12 cellular contexts compared by ENCODE assay signal in genomic region chr20:50333856-50334255, GRCh38.
DNase-seq lines count a peak whose midpoint lies in the region; ATAC-seq and TF ChIP-seq lines count a peak whose summit lies in the region.
"Had no signal": no experiment of that assay in that cellular context is flagged by ENCODE, and none has a peak within 500 bp of the region (broad histone marks: within the 10 kb centered on the region; RNA-seq: fewer than 3 reads in every experiment).

No MANE protein-coding gene starts in this region.

- POLR2A ChIA-PET in GM10248 (lab: Yijun Ruan, JAX), result no interaction called here

- no peak overlapping the region for H2AK5ac ChIP-seq in mesenchymal stem cell (ENCODE audit: low read length, severe bottlenecking)

- no peak overlapping the region for H3K4ac ChIP-seq in mesenchymal stem cell (ENCODE audit: low read depth in 1 of 2, low read length in 2 of 2)

- H4K91ac ChIP-seq in mesenchymal stem cell (ENCODE audit: low read length), result no peak overlapping the region

- H2AFZ ChIP-seq in ACC112 (ENCODE audit: low read length, unreplicated experiment), result peak overlapping the region; percentile 39
- H2AFZ ChIP-seq in mesenchymal stem cell (ENCODE audit: low read depth, low read length), result no peak overlapping the region

- H3K27ac ChIP-seq in ACC112 (ENCODE audit: low read depth, low read length) (peak overlapping the region; percentile 72), mesenchymal stem cell (ENCODE audit: low read length, poor library complexity, severe bottlenecking) (no peak overlapping the region)

- H3K4me3 ChIP-seq in ACC112 (ENCODE audit: low read depth, low read length) (no peak overlapping the region), MG63 (no peak overlapping the region), cardiac fibroblast (replicated peaks in 1 of 2; ENCODE audit: low read depth in 2 of 2, low read length in 2 of 2) (no peak overlapping the region), mesenchymal stem cell (ENCODE audit: insufficient read depth in 1 of 2, low read depth in 1 of 2, low read length in 2 of 2) (peak overlapping the region in 1 of 2 experiments; percentile 7)
- H3K4me3 ChIP-seq: transverse colon had no signal

- no peak overlapping the region for H2BK15ac ChIP-seq in mesenchymal stem cell (ENCODE audit: low read depth, poor library complexity, severe bottlenecking)

- H3K4me1 ChIP-seq in ACC112 (ENCODE audit: control insufficient read depth, insufficient read depth, low read length, unreplicated experiment), result peaks cover 38% of the 10 kb centered on the region
- H3K4me1 ChIP-seq in mesenchymal stem cell (ENCODE audit: control insufficient read depth, insufficient read depth, low read depth, low read length), result peaks cover 8% of the 10 kb centered on the region

- DNase-seq in MG63 (peak; percentile 91), cardiac fibroblast (ENCODE audit: low read depth in 2 of 2) (peak; percentile 72 to 81), mesenchymal stem cell (peak; percentile 63), GM10248 (ENCODE audit: extremely low spot score) (no peak)
- DNase-seq: activated naive CD8-positive, alpha-beta T cell treated with anti-CD3 and anti-CD28 coated beads, Interleukin-2, amount 10 ng/mL, durations not matched to agents 7 days and 5 days; EL; endodermal cell; transverse colon had no signal

- TF ChIP-seq CTCF in cardiac fibroblast (IDR thresholded peaks at IDR 0.05; ENCODE audit: low read depth, low read length), result no peak
- TF ChIP-seq CTCF in GM10248 (IDR thresholded peaks at IDR 0.05; ENCODE audit: control extremely low read depth, extremely low read depth, low read depth, missing control alignments), result no peak

- H3K4me2 ChIP-seq in mesenchymal stem cell (ENCODE audit: low read length, poor library complexity, severe bottlenecking), result no peak overlapping the region

- H3K9ac ChIP-seq in mesenchymal stem cell (ENCODE audit: low read length), result peak overlapping the region; percentile 71

- CTCF ChIA-PET in GM10248 (lab: Yijun Ruan, JAX), result interaction anchor here (0.9 to 1.1 kb wide), 2 partner anchors 10 to 18 kb away, joined by 3 to 4 read pairs; no protein-coding TSS in a partner anchor

- H3K27me3 ChIP-seq in ACC112 (ENCODE audit: insufficient read depth, low read length) (no peaks in the 10 kb centered on the region), MG63 (no peaks in the 10 kb centered on the region), mesenchymal stem cell (ENCODE audit: control insufficient read depth in 1 of 2, insufficient read depth in 1 of 2, low read length in 2 of 2) (no peaks in the 10 kb centered on the region)
- H3K27me3 ChIP-seq: transverse colon had no signal

- no peaks in the 10 kb centered on the region for H3K9me3 ChIP-seq in MG63
- H3K9me3 ChIP-seq in mesenchymal stem cell (ENCODE audit: control insufficient read depth, low read length), result no peaks in the 10 kb centered on the region
- H3K9me3 ChIP-seq: transverse colon had no signal

- no peak overlapping the region for H3K18ac ChIP-seq in mesenchymal stem cell (ENCODE audit: low read depth in 1 of 2, low read length in 2 of 2)

- ATAC-seq in HG03442 (IDR thresholded peaks at IDR 0.05; ENCODE audit: unreplicated experiment), result no peak
- no peak for ATAC-seq in HG02852 (IDR thresholded peaks at IDR 0.05; ENCODE audit: unreplicated experiment)
- ATAC-seq in GM18907 (IDR thresholded peaks at IDR 0.05; ENCODE audit: unreplicated experiment), result no peak

- H3K36me3 ChIP-seq in ACC112 (ENCODE audit: insufficient read depth, low read length) (no peaks in the 10 kb centered on the region), MG63 (no peaks in the 10 kb centered on the region), mesenchymal stem cell (ENCODE audit: control insufficient read depth in 1 of 2, insufficient read depth in 2 of 2, low read depth in 1 of 2, low read length in 2 of 2) (no peaks in the 10 kb centered on the region)
- H3K36me3 ChIP-seq: transverse colon had no signal

- H2BK5ac ChIP-seq in mesenchymal stem cell (ENCODE audit: low read depth, low read length, poor library complexity, severe bottlenecking), result no peak overlapping the region

- H3K14ac ChIP-seq in mesenchymal stem cell (ENCODE audit: low read length in 2 of 2), result no peak overlapping the region

- no peak overlapping the region for H3K23ac ChIP-seq in mesenchymal stem cell (ENCODE audit: low read length in 2 of 2)

- H3K79me1 ChIP-seq in mesenchymal stem cell (replicated peaks; ENCODE audit: low read length, poor library complexity, severe bottlenecking), result no peaks in the 10 kb centered on the region

- no peaks in the 10 kb centered on the region for H3K79me2 ChIP-seq in ACC112 (ENCODE audit: control insufficient read depth, insufficient read depth, low read length, unreplicated experiment)

- WGBS in mesenchymal stem cell, result 84% methylated on average over 8 of the region's 9 CpGs

- H2BK120ac ChIP-seq in mesenchymal stem cell (ENCODE audit: low read depth, low read length), result no peak overlapping the region

- H4K8ac ChIP-seq in mesenchymal stem cell (ENCODE audit: low read length), result no peak overlapping the region

- no peak overlapping the region for H2BK12ac ChIP-seq in mesenchymal stem cell (ENCODE audit: low read length in 2 of 2)
